In the genomic region with DNA sequence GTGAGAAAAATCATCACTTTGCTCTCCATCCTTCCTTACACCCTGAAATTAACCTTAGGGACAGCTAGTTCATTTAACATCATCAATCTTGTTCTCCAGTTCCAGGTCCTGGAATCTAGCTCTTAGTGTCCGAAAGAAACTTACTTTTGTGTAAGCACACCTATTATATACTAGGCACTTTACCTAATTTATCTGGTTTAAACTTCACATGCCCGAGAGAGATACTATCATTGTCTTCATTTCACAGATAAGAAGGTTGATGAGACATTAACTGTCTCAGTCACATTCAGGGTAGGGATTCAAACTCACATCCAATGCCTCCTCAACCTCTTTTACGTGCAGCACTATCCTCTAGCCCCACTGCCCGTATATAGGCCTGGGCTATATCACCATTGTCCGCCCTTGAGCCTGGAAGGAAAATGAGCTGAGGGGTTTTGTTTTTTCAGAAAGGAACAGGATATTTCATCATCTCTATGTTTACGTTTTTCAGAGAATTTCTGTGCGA, we compare ENCODE assay signal across 2 cellular contexts.
TF ChIP-seq lines count a peak whose summit lies in the region.

No MANE protein-coding gene starts in this region.

TF ChIP-seq in SK-N-SH, 30 proteins besides CTCF, POLR2A, EP300 and RAD21:
- TF ChIP-seq USF2 (IDR thresholded peaks at IDR 0.05; ENCODE audit: borderline replicate concordance, low read depth, low read length) (no peak), GATA2 (CRISPR knock-in tag; IDR thresholded peaks at IDR 0.05) (no peak), POLR2AphosphoS5 (IDR thresholded peaks at IDR 0.05; ENCODE audit: low read depth, low read length) (no peak)

TF ChIP-seq in SK-N-SH treated with all-trans-retinoic acid at 6 μM for 48 hours, 23 proteins besides CTCF, POLR2A, EP300 and RAD21:
- no peak for TF ChIP-seq ZNF565 (CRISPR knock-in tag; conservative IDR thresholded peaks at IDR 0.05; ENCODE audit: low read depth)
- TF ChIP-seq SNAI2 (CRISPR knock-in tag; IDR thresholded peaks at IDR 0.05), result no peak
- no peak for TF ChIP-seq CSDC2 (CRISPR knock-in tag; IDR thresholded peaks at IDR 0.05)
TF ChIP-seq in SK-N-SH treated with all-trans-retinoic acid at 6 μM for 48 hours: peak in this region for 0.
